Comparison of ENCODE assay signal across 20 cellular contexts in genomic region chr22:47633111-47633510, GRCh38.
"Had no signal": no experiment of that assay in that cellular context is flagged by ENCODE, and none has a peak within 500 bp of the region (broad histone marks: within the 10 kb centered on the region; RNA-seq: fewer than 3 reads in every experiment).

No MANE protein-coding gene starts in this region.

- H3K4me1 Mint-ChIP-seq: activated CD4-positive, alpha-beta memory T cell treated with anti-CD3 and anti-CD28 coated beads, Interleukin-2, amount 10 ng/mL, durations not matched to agents 7 days and 5 days; activated naive CD8-positive, alpha-beta T cell treated with anti-CD3 and anti-CD28 coated beads, Interleukin-2, amount 50 U/mL, for 24 hours; memory B cell; nephron had no signal

- ATAC-seq: activated naive CD8-positive, alpha-beta T cell treated with anti-CD3 and anti-CD28 coated beads, Interleukin-2, amount 50 U/mL, for 24 hours; activated T-cell treated with anti-CD3 and anti-CD28 coated beads, Interleukin-2, amount 50 U/mL, for 72 hours; gastrocnemius medialis; pancreas; right cardiac atrium; stimulated activated naive CD8-positive, alpha-beta T cell treated with anti-CD3 and anti-CD28 coated beads, Interleukin-15, Interleukin-2, amounts not matched to agents 100 U/mL and 50 U/mL, for 24 hours had no signal

- H3K4me1 ChIP-seq: gastrocnemius medialis, pancreas, tibial artery had no signal

- H3K4me3 Mint-ChIP-seq: activated CD4-positive, alpha-beta memory T cell treated with anti-CD3 and anti-CD28 coated beads, Interleukin-2, amount 10 ng/mL, durations not matched to agents 7 days and 5 days; activated naive CD8-positive, alpha-beta T cell treated with anti-CD3 and anti-CD28 coated beads, Interleukin-2, amount 50 U/mL, for 24 hours; activated T-cell treated with anti-CD3 and anti-CD28 coated beads, Interleukin-2, amount 50 U/mL, for 72 hours; memory B cell; nephron had no signal

- H3K36me3 ChIP-seq: gastrocnemius medialis, neutrophil, pancreas, tibial artery had no signal

- H3K4me3 ChIP-seq: gastrocnemius medialis, pancreas, tibial artery had no signal

- H3K27me3 Mint-ChIP-seq: activated CD4-positive, alpha-beta memory T cell treated with anti-CD3 and anti-CD28 coated beads, Interleukin-2, amount 10 ng/mL, durations not matched to agents 7 days and 5 days had no signal

- DNase-seq: activated CD4-positive, alpha-beta memory T cell treated with anti-CD3 and anti-CD28 coated beads, Interleukin-2, amount 10 ng/mL, durations not matched to agents 7 days and 5 days; activated CD4-positive, alpha-beta T cell treated with anti-CD3 and anti-CD28 coated beads for 48 hours; activated CD4-positive, CD25-positive, alpha-beta regulatory T cell; activated gamma-delta T cell; activated naive CD4-positive, alpha-beta T cell treated with anti-CD3 and anti-CD28 coated beads, Interleukin-2, amount 50 U/mL, for 16 hours; activated naive CD8-positive, alpha-beta T cell treated with anti-CD3 and anti-CD28 coated beads, Interleukin-2, amount 50 U/mL, for 24 hours; activated T-cell treated with anti-CD3 and anti-CD28 coated beads, Interleukin-2, amount 50 U/mL, for 72 hours; effector CD8-positive, alpha-beta T cell; erythroblast; gastrocnemius medialis; hippocampal formation; pancreas; right cardiac atrium; stimulated activated CD4-positive, alpha-beta T cell treated with anti-CD3 and anti-CD28 coated beads, Interleukin-4, amount 100 ng/mL, for 24 hours; stimulated activated naive CD8-positive, alpha-beta T cell treated with anti-CD3 and anti-CD28 coated beads, Interleukin-15, Interleukin-2, amounts not matched to agents 100 U/mL and 50 U/mL, for 24 hours; substantia nigra; tibial artery had no signal

- H3K9me3 ChIP-seq: neutrophil, pancreas had no signal

- H3K27ac ChIP-seq: gastrocnemius medialis, neutrophil, pancreas, tibial artery had no signal

- H3K27me3 ChIP-seq: gastrocnemius medialis, neutrophil, tibial artery had no signal

- H3K27ac Mint-ChIP-seq: activated CD4-positive, alpha-beta memory T cell treated with anti-CD3 and anti-CD28 coated beads, Interleukin-2, amount 10 ng/mL, durations not matched to agents 7 days and 5 days; activated naive CD8-positive, alpha-beta T cell treated with anti-CD3 and anti-CD28 coated beads, Interleukin-2, amount 50 U/mL, for 24 hours; activated T-cell treated with anti-CD3 and anti-CD28 coated beads, Interleukin-2, amount 50 U/mL, for 72 hours; memory B cell; nephron had no signal
